ENCODE assay signal across 9 cellular contexts in the genomic region with DNA sequence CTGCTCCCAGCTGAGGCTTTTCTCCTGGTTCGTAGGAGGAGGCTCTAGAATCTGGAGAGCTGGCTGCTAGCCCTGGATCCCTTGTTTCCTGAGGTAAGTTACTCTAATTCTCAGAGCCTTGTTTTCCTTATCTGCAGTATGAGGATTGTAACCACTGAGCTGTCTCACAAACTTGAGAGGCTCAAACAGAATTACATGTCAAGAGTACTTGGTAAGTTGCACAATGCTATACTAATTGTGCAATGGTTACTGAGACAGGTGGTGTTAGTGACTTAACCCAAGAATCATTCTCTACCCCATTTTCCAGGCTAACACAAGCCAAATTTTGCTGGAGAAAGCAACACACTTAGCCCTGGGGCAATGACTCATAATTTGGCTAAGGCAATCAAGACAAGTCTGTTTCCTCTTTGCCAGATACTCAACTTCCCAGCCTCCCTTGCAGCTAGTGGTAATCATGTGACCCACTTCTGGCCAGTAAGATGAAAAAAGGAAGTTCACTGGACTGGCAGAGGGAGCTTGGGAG.
DNase-seq lines count a peak whose midpoint lies in the region; ATAC-seq and TF ChIP-seq lines count a peak whose summit lies in the region.
"Had no signal": no experiment of that assay in that cellular context is flagged by ENCODE, and none has a peak within 500 bp of the region (broad histone marks: within the 10 kb centered on the region; RNA-seq: fewer than 3 reads in every experiment).

No MANE protein-coding gene starts in this region.

- 22 to 26% methylated on average over 1 of the region's 1 CpG for WGBS in upper lobe of left lung, 2 donors

- TF ChIP-seq EP300 in upper lobe of left lung (IDR thresholded peaks at IDR 0.05): no peak

- in situ Hi-C loops in G401 (cut with HindIII; ENCODE audit: low sequenced_read_pairs): no loop called here

- no peaks in the 10 kb centered on the region for H3K36me3 ChIP-seq in SJCRH30
- H3K36me3 ChIP-seq in upper lobe of left lung: no peaks in the 10 kb centered on the region

- H3K27ac ChIP-seq in SJCRH30: no peak overlapping the region
- H3K27ac ChIP-seq in upper lobe of left lung: peak overlapping the region in 1 of 4 donors; percentile 52
- H3K27ac ChIP-seq: BLaER1 had no signal

- H3K4me3 ChIP-seq in SJCRH30: no peak overlapping the region
- H3K4me3 ChIP-seq in fibroblast of villous mesenchyme (ENCODE audit: low read depth, low read length): no peak overlapping the region
- H3K4me3 ChIP-seq in upper lobe of left lung: no peak overlapping the region
- H3K4me3 ChIP-seq: BLaER1 had no signal

- no peak for TF ChIP-seq POLR2A in upper lobe of left lung (IDR thresholded peaks at IDR 0.05)

- no peaks in the 10 kb centered on the region for H3K27me3 ChIP-seq in SJCRH30
- no peaks in the 10 kb centered on the region for H3K27me3 ChIP-seq in upper lobe of left lung
- H3K27me3 ChIP-seq: BLaER1 had no signal

- DNase-seq in SIG-M5 treated with dmso at 0.1 percent for 504 hours (lab: John Stamatoyannopoulos, UW; ENCODE audit: unreplicated experiment) (peak; percentile 12), SIG-M5 (lab: John Stamatoyannopoulos, UW) (no peak), SJCRH30 (peak; percentile 24 to 26), fibroblast of villous mesenchyme (ENCODE audit: low read depth) (peak; percentile 88), upper lobe of left lung (no peak), left lobe of liver (ENCODE audit: low spot score) (no peak), G401 (ENCODE audit: low spot score) (no peak)

- ATAC-seq in upper lobe of left lung (ENCODE audit: low FRiP score in 2 of 2) (peak; percentile 69 to 71), left lobe of liver (no peak), HG02938 (IDR thresholded peaks at IDR 0.05; ENCODE audit: unreplicated experiment) (no peak)

- TF ChIP-seq CTCF in fibroblast of villous mesenchyme (IDR thresholded peaks at IDR 0.05; ENCODE audit: insufficient read depth, low read depth, low read length): no peak
- TF ChIP-seq CTCF in upper lobe of left lung (IDR thresholded peaks at IDR 0.05): no peak

- H3K4me1 ChIP-seq in SJCRH30: peaks cover 29% of the 10 kb centered on the region
- no peaks in the 10 kb centered on the region for H3K4me1 ChIP-seq in upper lobe of left lung

- H3K9me3 ChIP-seq in SJCRH30 (replicated peaks) (no peaks in the 10 kb centered on the region), upper lobe of left lung (no peaks in the 10 kb centered on the region)

Comparison
In these comparisons a context has a peak if more than half of its experiments do, and no peak if none do; other contexts are left out.
1. DNase-seq: peak in SIG-M5 treated with dmso at 0.1 percent for 504 hours (single experiment), SJCRH30 (2 of 2) and fibroblast of villous mesenchyme (single experiment); none in SIG-M5 (single experiment), upper lobe of left lung (0 of 2), left lobe of liver (single experiment) and G401 (single experiment).
2. ATAC-seq: peak in upper lobe of left lung (2 of 2); none in left lobe of liver (single experiment) and HG02938 (single experiment).